Comparison of ENCODE assay signal across 6 cellular contexts in the genomic region with DNA sequence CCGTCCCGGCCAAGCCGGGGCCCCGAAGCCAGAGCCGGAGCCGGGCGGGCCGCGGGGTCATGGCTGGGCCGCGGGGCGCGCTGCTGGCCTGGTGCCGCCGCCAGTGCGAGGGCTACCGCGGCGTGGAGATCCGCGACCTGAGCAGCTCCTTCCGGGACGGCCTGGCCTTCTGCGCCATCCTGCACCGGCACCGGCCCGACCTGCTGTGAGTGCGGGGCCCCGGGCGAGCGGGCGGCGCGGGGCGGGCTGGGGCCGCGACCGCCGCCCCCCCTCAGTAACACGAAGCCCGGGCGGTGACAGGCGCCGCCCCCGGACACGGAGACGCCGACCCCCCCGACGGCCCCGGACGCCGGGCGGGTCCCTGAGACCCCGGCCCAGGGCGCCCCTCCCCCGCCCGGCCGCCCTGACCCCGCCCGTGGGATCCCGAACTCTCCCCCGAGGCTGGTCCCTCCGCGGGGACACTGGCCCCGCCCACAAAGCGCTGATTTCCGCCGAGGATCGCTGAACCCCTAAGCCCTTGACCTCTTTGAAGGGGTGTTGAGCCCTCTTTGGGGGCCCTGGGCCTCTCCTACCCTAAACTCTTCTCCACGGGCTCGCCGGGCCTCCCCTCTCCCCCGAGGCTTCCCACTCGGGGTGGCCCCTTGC. TPM values are rescaled to one million over a fixed set of nuclear protein-coding genes. Genes with fewer than 3 reads are reported as not detected.
DNase-seq lines count a peak whose midpoint lies in the region; ATAC-seq and TF ChIP-seq lines count a peak whose summit lies in the region.

No MANE protein-coding gene starts in this region.

- intact Hi-C loops in adrenal gland (cut with DNase I): loop anchor here in 1 of 2 donors (10.0 kb wide), 1 partner anchor 58 kb away; no protein-coding TSS in a partner anchor

- H3K27me3 ChIP-seq in adrenal gland (no peaks in the 10 kb centered on the region), muscle layer of duodenum (ENCODE audit: low read depth, low read length) (no peaks in the 10 kb centered on the region)

- H3K4me1 ChIP-seq in adrenal gland (replicated peaks in 1 of 2) (peaks cover 6 to 20% of the 10 kb centered on the region in 2 donors), muscle layer of duodenum (ENCODE audit: control insufficient read depth in 1 of 2, insufficient read depth in 2 of 2, low read length in 2 of 2) (peaks cover 0 to 49% of the 10 kb centered on the region in 2 donors)

- H3K27ac ChIP-seq in adrenal gland (peak overlapping the region in 4 of 5 donors; percentile 19 to 90 (median 64)), muscle layer of duodenum (ENCODE audit: low read length) (peak overlapping the region; percentile 12)

- DNase-seq in adrenal gland (peak in 1 of 7 donors; percentile 38), COLO829 (ENCODE audit: low spot score) (no peak), hippocampal formation (lab: John Stamatoyannopoulos, UW) (no peak)

- no peaks in the 10 kb centered on the region for H3K36me3 ChIP-seq in adrenal gland (replicated peaks in 1 of 2)
- H3K36me3 ChIP-seq in muscle layer of duodenum (ENCODE audit: control insufficient read depth in 1 of 2, insufficient read depth in 2 of 2, low read length in 2 of 2): peaks cover 0 to 7% of the 10 kb centered on the region in 2 donors

- 0 to 1% (median 1%) methylated on average over 1 to 65 of the region's 75 CpGs for WGBS in adrenal gland, 4 donors

- no peaks in the 10 kb centered on the region for H3K9me3 ChIP-seq in adrenal gland (replicated peaks in 1 of 3)
- H3K9me3 ChIP-seq in muscle layer of duodenum (ENCODE audit: control insufficient read depth in 1 of 2, low read length in 2 of 2): no peaks in the 10 kb centered on the region

- TF ChIP-seq POLR2A in adrenal gland (IDR thresholded peaks at IDR 0.05): peak in 1 of 2 donors; percentile 30

- TF ChIP-seq CTCF in adrenal gland (IDR thresholded peaks at IDR 0.05): no peak

- H3K4me3 ChIP-seq in adrenal gland (peak overlapping the region in 3 of 4 donors; percentile 4 to 97 (median 31)), muscle layer of duodenum (ENCODE audit: low read depth in 1 of 2, low read length in 2 of 2) (peak overlapping the region; percentile 60 to 79)

- ATAC-seq in GM18511 (IDR thresholded peaks at IDR 0.05; ENCODE audit: unreplicated experiment): peak; percentile 38
- ATAC-seq in HG03521 (IDR thresholded peaks at IDR 0.05; ENCODE audit: unreplicated experiment): peak; percentile 4

RNA-seq across cellular contexts. Expression of gene MICALL1, which starts 0.4 kb away (rescaled TPM):
- 10 to 100 TPM; 14.5 to 25.2 (median 17.7) TPM for total RNA-seq in adrenal gland
- polyA plus RNA-seq in adrenal gland: 10 to 100 TPM in 1 of 3 donors, 1 to 10 TPM in 2; 5.7 to 14.0 (median 6.6) TPM

RNA-seq across cellular contexts. Expression of gene C22orf23, which starts 46.9 kb away (rescaled TPM):
- 1 to 10 TPM in 2 of 8 donors, under 1 TPM in 4, not detected in 2; 0.57 to 1.2 (median 0.81) TPM for total RNA-seq in adrenal gland
- under 1 TPM; 0.40 to 0.68 (median 0.47) TPM for polyA plus RNA-seq in adrenal gland

RNA-seq across cellular contexts. Expression of gene POLR2F, which starts 47.0 kb away (rescaled TPM):
- 100 to 1,000 TPM in 1 of 8 donors, 10 to 100 TPM in 7; 39.7 to 111 (median 83.5) TPM for total RNA-seq in adrenal gland
- polyA plus RNA-seq in adrenal gland: 100 to 1,000 TPM in 2 of 3 donors, 10 to 100 TPM in 1; 74.2 to 205 (median 123) TPM

RNA-seq across cellular contexts. Expression of gene EIF3L, which starts 57.3 kb away (rescaled TPM):
- 100 to 1,000 TPM; 188 to 474 (median 396) TPM for total RNA-seq in adrenal gland
- 100 to 1,000 TPM; 210 to 425 (median 291) TPM for polyA plus RNA-seq in adrenal gland
